Comparison of ENCODE assay signal across 23 cellular contexts in the genomic region with DNA sequence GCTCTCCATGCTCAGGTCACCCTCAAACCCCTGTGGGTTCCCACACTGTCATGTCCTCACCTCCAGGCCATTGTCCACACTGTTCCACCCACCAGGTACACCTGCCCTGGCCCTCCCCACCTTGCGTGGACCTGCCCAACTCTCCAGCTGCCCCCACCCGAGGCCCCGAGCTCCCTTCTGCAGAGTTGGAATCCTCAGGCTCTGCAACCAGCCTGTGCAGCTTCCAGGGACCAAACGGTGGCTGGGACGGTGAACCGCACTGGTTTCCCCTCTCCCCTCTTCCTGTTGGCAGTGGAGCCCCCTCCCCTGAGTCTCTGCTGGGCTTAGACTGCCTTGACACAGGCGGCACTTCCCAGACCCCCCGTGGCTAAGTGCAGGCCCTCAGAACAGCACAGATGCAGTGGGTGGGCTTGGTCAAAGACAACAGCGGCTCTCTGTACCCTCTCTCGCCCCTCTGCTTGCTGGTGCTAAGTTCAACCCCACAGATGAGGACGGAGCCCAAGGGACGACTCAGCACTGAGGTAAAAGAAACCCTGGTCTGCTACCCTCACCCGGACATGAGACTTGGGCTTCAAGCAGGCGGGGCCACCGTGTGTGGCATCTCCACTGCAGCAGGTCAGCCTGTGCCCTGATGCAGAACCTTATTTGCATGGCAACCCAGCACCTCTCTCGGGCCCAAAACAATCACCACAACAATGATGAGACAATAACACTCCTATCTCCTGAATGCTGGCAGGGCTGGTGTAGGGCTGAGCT. TPM values are rescaled to one million over a fixed set of nuclear protein-coding genes. Genes with fewer than 3 reads are reported as not detected.
"Had no signal": no experiment of that assay in that cellular context is flagged by ENCODE, and none has a peak within 500 bp of the region (broad histone marks: within the 10 kb centered on the region; RNA-seq: fewer than 3 reads in every experiment).

No MANE protein-coding gene starts in this region.

- H3K9ac ChIP-seq: parathyroid adenoma had no signal

- H3K27ac Mint-ChIP-seq: activated naive CD8-positive, alpha-beta T cell treated with anti-CD3 and anti-CD28 coated beads, Interleukin-2, amount 10 ng/mL, durations not matched to agents 7 days and 5 days; activated T-helper 1 cell treated with anti-CD3 and anti-CD28 coated beads, Interleukin-12 subunit alpha, Interleukin-12 subunit beta, Interleukin-2, Interleukin-4 antibody, amounts not matched to agents 30 ng/mL and 10 ng/mL and 1 ng/mL, durations not matched to agents 14 hours and 24 hours and 36 hours; dendritic cell treated with granulocyte-macrophage colony-stimulating factor and Interleukin-4, amounts not matched to agents 40 ng/mL and 50 ng/mL, for 4 days; T-helper 2 cell treated with Interferon-gamma antibody and Interleukin-4, amounts not matched to agents 5 μg/mL and 100 μg/mL, for 36 hours had no signal

- H3K27me3 ChIP-seq: neutrophil had no signal

- H3K9me3 ChIP-seq: neutrophil, tibial nerve had no signal

- ATAC-seq: effector memory CD8-positive, alpha-beta T cell had no signal

- H3K79me2 ChIP-seq: parathyroid adenoma had no signal

- H3K27me3 Mint-ChIP-seq: activated naive CD8-positive, alpha-beta T cell treated with anti-CD3 and anti-CD28 coated beads, Interleukin-2, amount 10 ng/mL, durations not matched to agents 7 days and 5 days; effector memory CD8-positive, alpha-beta T cell; naive B cell had no signal

- H3K4me1 ChIP-seq: parathyroid adenoma had no signal

- H3K9me3 Mint-ChIP-seq: activated naive CD8-positive, alpha-beta T cell treated with anti-CD3 and anti-CD28 coated beads, Interleukin-2, amount 10 ng/mL, durations not matched to agents 7 days and 5 days; activated T-helper 1 cell treated with anti-CD3 and anti-CD28 coated beads, Interleukin-12 subunit alpha, Interleukin-12 subunit beta, Interleukin-2, Interleukin-4 antibody, amounts not matched to agents 30 ng/mL and 10 ng/mL and 1 ng/mL, durations not matched to agents 14 hours and 24 hours and 36 hours; dendritic cell treated with granulocyte-macrophage colony-stimulating factor and Interleukin-4, amounts not matched to agents 40 ng/mL and 50 ng/mL, for 4 days; effector memory CD8-positive, alpha-beta T cell; immature natural killer cell; naive B cell; T-helper 2 cell treated with Interferon-gamma antibody and Interleukin-4, amounts not matched to agents 5 μg/mL and 100 μg/mL, for 36 hours had no signal

- H3K4me3 ChIP-seq: tibial nerve had no signal

- H3K4me3 Mint-ChIP-seq: activated naive CD8-positive, alpha-beta T cell treated with anti-CD3 and anti-CD28 coated beads, Interleukin-2, amount 10 ng/mL, durations not matched to agents 7 days and 5 days; activated T-helper 1 cell treated with anti-CD3 and anti-CD28 coated beads, Interleukin-12 subunit alpha, Interleukin-12 subunit beta, Interleukin-2, Interleukin-4 antibody, amounts not matched to agents 30 ng/mL and 10 ng/mL and 1 ng/mL, durations not matched to agents 14 hours and 24 hours and 36 hours; dendritic cell treated with granulocyte-macrophage colony-stimulating factor and Interleukin-4, amounts not matched to agents 40 ng/mL and 50 ng/mL, for 4 days; effector memory CD8-positive, alpha-beta T cell; immature natural killer cell; T-helper 2 cell treated with Interferon-gamma antibody and Interleukin-4, amounts not matched to agents 5 μg/mL and 100 μg/mL, for 36 hours had no signal

- H3K27ac ChIP-seq: epithelial cell of prostate, neutrophil, parathyroid adenoma, tibial nerve had no signal

- DNase-seq: activated CD4-positive, CD25-positive, alpha-beta regulatory T cell treated with anti-CD3 and anti-CD28 coated beads, Interleukin-2, amount 50 U/mL, for 72 hours; cerebellar nuclear complex; effector memory CD8-positive, alpha-beta T cell; head of caudate nucleus; immature natural killer cell; naive B cell; retina; stimulated activated CD4-positive, alpha-beta T cell treated with anti-CD3 and anti-CD28 coated beads, Interleukin-15, amount 100 ng/mL, for 24 hours; stimulated activated CD4-positive, alpha-beta T cell treated with anti-CD3 and anti-CD28 coated beads, Interleukin-4, amount 100 ng/mL, for 1 hour; stimulated activated naive CD4-positive, alpha-beta T cell; substantia nigra had no signal

- H3K36me3 ChIP-seq: tibial nerve had no signal

- FAIRE-seq: frontal cortex had no signal

- H2AFZ ChIP-seq: parathyroid adenoma had no signal

RNA-seq across cellular contexts. Expression of a gene that starts 11.0 kb away (rescaled TPM):
- total RNA-seq: fibroblast of lung, frontal cortex, lung microvascular endothelial cell had no signal
- polyA plus RNA-seq: fibroblast of lung had no signal

RNA-seq across cellular contexts. Expression of a gene that starts 48.4 kb away (rescaled TPM):
- total RNA-seq: activated CD8-positive, alpha-beta memory T cell treated with anti-CD3 and anti-CD28 coated beads for 36 hours; activated naive CD8-positive, alpha-beta T cell treated with anti-CD3 and anti-CD28 coated beads, Interleukin-2, amount 10 ng/mL, durations not matched to agents 7 days and 5 days; activated T-helper 1 cell treated with anti-CD3 and anti-CD28 coated beads, Interleukin-12 subunit alpha, Interleukin-12 subunit beta, Interleukin-2, Interleukin-4 antibody, amounts not matched to agents 30 ng/mL and 10 ng/mL and 1 ng/mL, durations not matched to agents 14 hours and 24 hours and 36 hours; lung microvascular endothelial cell had no signal
- polyA plus RNA-seq: fibroblast of lung, immature natural killer cell had no signal
